ENCODE assay signal across 12 cellular contexts in genomic region chr6:133551436-133551835, GRCh38.
A peak's percentile ranks its signal among the peaks of the same experiment; 100 is the strongest.
DNase-seq lines count a peak whose midpoint lies in the region; TF ChIP-seq lines count a peak whose summit lies in the region.
"Had no signal": no experiment of that assay in that cellular context is flagged by ENCODE, and none has a peak within 500 bp of the region (broad histone marks: within the 10 kb centered on the region; RNA-seq: fewer than 3 reads in every experiment).

No MANE protein-coding gene starts in this region.

- H3F3A ChIP-seq in neural progenitor cell (ENCODE audit: low read depth): peaks cover 37% of the 10 kb centered on the region

- peak overlapping the region; percentile 73 for H3K4me2 ChIP-seq in neural progenitor cell

- H3K4me3 Mint-ChIP-seq in HFFc6 (peak overlapping the region; percentile 43), chondrocyte (ENCODE audit: unreplicated experiment) (peak overlapping the region; percentile 6), neural progenitor cell (no peak overlapping the region)

- no peaks in the 10 kb centered on the region for H3K9me3 Mint-ChIP-seq in HFFc6
- H3K9me3 Mint-ChIP-seq in chondrocyte (ENCODE audit: low read depth): no peaks in the 10 kb centered on the region
- H3K9me3 Mint-ChIP-seq in neural progenitor cell: no peaks in the 10 kb centered on the region

- H2AFZ ChIP-seq in neural progenitor cell (replicated peaks): no peak overlapping the region

- no peaks in the 10 kb centered on the region for H3K9me3 ChIP-seq in neural progenitor cell (ENCODE audit: low read depth)
- no peaks in the 10 kb centered on the region for H3K9me3 ChIP-seq in suprapubic skin
- H3K9me3 ChIP-seq: neutrophil had no signal

- H3K9ac ChIP-seq in neural progenitor cell: no peak overlapping the region

- TF ChIP-seq POLR2A in suprapubic skin (IDR thresholded peaks at IDR 0.05): no peak

- TF ChIP-seq CTCF in 22Rv1 (IDR thresholded peaks at IDR 0.05) (0 out of 2 replicates have a peak, but pooled peaks have one; percentile 5), HFFc6 (IDR thresholded peaks at IDR 0.05) (peak; percentile 51), chondrocyte (IDR thresholded peaks at IDR 0.05) (peak; percentile 73), neural progenitor cell (IDR thresholded peaks at IDR 0.05) (no peak), GM20000 (IDR thresholded peaks at IDR 0.05; ENCODE audit: extremely low read depth, missing control alignments) (no peak), suprapubic skin (IDR thresholded peaks at IDR 0.05) (no peak)

- H3K27me3 ChIP-seq in neural progenitor cell: no peaks in the 10 kb centered on the region
- H3K27me3 ChIP-seq in suprapubic skin: no peaks in the 10 kb centered on the region
- H3K27me3 ChIP-seq: neutrophil had no signal

- H3K4me1 ChIP-seq in neural progenitor cell (peaks cover 52% of the 10 kb centered on the region), suprapubic skin (no peaks in the 10 kb centered on the region)

- peaks cover 36% of the 10 kb centered on the region for H3K4me1 Mint-ChIP-seq in HFFc6 (ENCODE audit: low read depth)
- H3K4me1 Mint-ChIP-seq in chondrocyte (ENCODE audit: low read depth): peaks cover 53% of the 10 kb centered on the region
- peaks cover 39% of the 10 kb centered on the region for H3K4me1 Mint-ChIP-seq in neural progenitor cell

- H3K27ac Mint-ChIP-seq in HFFc6 (peak overlapping the region; percentile 63), chondrocyte (ENCODE audit: unreplicated experiment) (peak overlapping the region; percentile 91), neural progenitor cell (no peak overlapping the region)

- H4K20me1 ChIP-seq in neural progenitor cell (ENCODE audit: low read depth): no peaks in the 10 kb centered on the region

- WGBS in suprapubic skin: 82% methylated on average over 3 of the region's 3 CpGs

- TF ChIP-seq EP300 in suprapubic skin (IDR thresholded peaks at IDR 0.05): no peak

- H3K79me2 ChIP-seq in neural progenitor cell (ENCODE audit: low read depth): no peaks in the 10 kb centered on the region

- no peak overlapping the region for H3K4me3 ChIP-seq in neural progenitor cell
- H3K4me3 ChIP-seq in suprapubic skin: no peak overlapping the region

- H3K27ac ChIP-seq in 22Rv1: no peak overlapping the region
- H3K27ac ChIP-seq in neural progenitor cell: peak overlapping the region; percentile 95
- H3K27ac ChIP-seq in suprapubic skin: no peak overlapping the region
- H3K27ac ChIP-seq: neutrophil had no signal

- DNase-seq in HFFc6: peak; percentile 13
- DNase-seq in chondrocyte (ENCODE audit: low spot score): no peak
- DNase-seq in neural progenitor cell (ENCODE audit: low spot score): no peak
- no peak for DNase-seq in GM20000 (ENCODE audit: low spot score)
- DNase-seq in superior temporal gyrus (ENCODE audit: extremely low spot score): no peak
- DNase-seq in MV-4-11 (lab: John Stamatoyannopoulos, UW): no peak
- no peak for DNase-seq in suprapubic skin (ENCODE audit: low spot score in 2 of 2)
- DNase-seq: AML-193, NCI-H2081, NCI-H526 had no signal

- no peaks in the 10 kb centered on the region for H3K36me3 ChIP-seq in neural progenitor cell
- no peaks in the 10 kb centered on the region for H3K36me3 ChIP-seq in suprapubic skin
- H3K36me3 ChIP-seq: neutrophil had no signal

- no peaks in the 10 kb centered on the region for H3K36me3 Mint-ChIP-seq in HFFc6 (ENCODE audit: low read depth)
- H3K36me3 Mint-ChIP-seq in chondrocyte (ENCODE audit: low read depth): no peaks in the 10 kb centered on the region
- H3K36me3 Mint-ChIP-seq in neural progenitor cell: no peaks in the 10 kb centered on the region

- H3K27me3 Mint-ChIP-seq in HFFc6 (ENCODE audit: insufficient read depth) (peaks cover 8% of the 10 kb centered on the region), chondrocyte (ENCODE audit: low read depth) (no peaks in the 10 kb centered on the region), neural progenitor cell (ENCODE audit: insufficient read depth, low read depth) (peaks cover 28% of the 10 kb centered on the region)

Comparison
In these comparisons a context has a peak if more than half of its experiments do, and no peak if none do; other contexts are left out.
1. CTCF ChIP-seq: peak in 22Rv1 (single experiment), HFFc6 (single experiment) and chondrocyte (single experiment); none in neural progenitor cell (single experiment), GM20000 (single experiment) and suprapubic skin (0 of 2).